In the genomic region with DNA sequence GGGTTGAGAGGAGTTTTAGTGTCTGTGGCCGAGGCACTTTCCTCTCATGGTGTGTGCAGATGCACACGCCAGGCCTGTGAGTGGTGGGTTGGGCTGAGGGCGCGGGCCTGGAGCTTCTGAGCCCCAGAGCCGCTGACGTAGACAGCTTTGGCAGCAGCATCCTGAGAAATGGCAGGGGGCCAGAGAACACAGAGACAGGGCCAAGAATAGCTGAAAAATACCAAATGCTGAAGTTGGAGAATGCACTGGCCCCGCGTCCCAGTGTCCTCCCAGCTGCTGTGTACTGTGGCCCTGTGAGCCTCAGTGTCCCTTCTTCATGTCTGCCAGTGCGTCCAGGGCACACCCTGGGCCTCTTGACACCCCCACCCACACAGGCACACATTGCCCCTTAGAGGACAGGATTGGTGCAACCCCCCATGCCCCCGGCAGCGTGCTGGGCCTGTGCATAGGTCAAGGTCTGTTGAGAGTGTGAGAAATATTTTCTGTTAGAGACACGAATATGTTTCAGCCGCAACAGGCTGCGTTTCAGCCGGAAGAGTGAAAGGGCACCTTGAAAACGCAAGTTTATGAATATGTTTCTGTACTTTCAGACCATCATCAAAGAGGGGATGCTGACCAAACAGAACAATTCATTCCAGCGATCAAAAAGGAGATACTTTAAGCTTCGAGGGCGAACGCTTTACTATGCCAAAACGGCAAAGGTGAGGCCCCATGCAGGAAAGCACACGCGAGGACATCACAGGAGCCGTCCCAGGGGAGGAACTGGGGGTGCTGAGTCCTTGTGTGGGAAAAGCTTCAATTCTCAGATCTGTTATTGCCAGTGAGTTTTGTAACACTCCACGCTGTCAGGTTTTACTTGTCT, we compare ENCODE assay signal across 10 cellular contexts. TPM values are rescaled to one million over a fixed set of nuclear protein-coding genes. Genes with fewer than 3 reads are reported as not detected.
A peak's percentile ranks its signal among the peaks of the same experiment; 100 is the strongest.
DNase-seq lines count a peak whose midpoint lies in the region; ATAC-seq, FAIRE-seq and TF ChIP-seq lines count a peak whose summit lies in the region.
"Had no signal": no experiment of that assay in that cellular context is flagged by ENCODE, and none has a peak within 500 bp of the region (broad histone marks: within the 10 kb centered on the region; RNA-seq: fewer than 3 reads in every experiment).

No MANE protein-coding gene starts in this region.

- no peaks in the 10 kb centered on the region for H3K9me3 Mint-ChIP-seq in activated CD8-positive, alpha-beta T cell treated with anti-CD3 and anti-CD28 coated beads for 36 hours
- no peaks in the 10 kb centered on the region for H3K9me3 Mint-ChIP-seq in activated CD8-positive, alpha-beta T cell treated with anti-CD3 and anti-CD28 coated beads, Interleukin-2, amount 10 ng/mL, durations not matched to agents 7 days and 5 days (ENCODE audit: insufficient read depth)

- no peak for FAIRE-seq in urothelium cell line (lab: Jason Lieb, UNC)
- FAIRE-seq: D721Med had no signal

- H3K4me3 Mint-ChIP-seq in activated CD8-positive, alpha-beta T cell treated with anti-CD3 and anti-CD28 coated beads for 36 hours = peak overlapping the region; percentile 69
- no peak overlapping the region for H3K4me3 Mint-ChIP-seq in activated CD8-positive, alpha-beta T cell treated with anti-CD3 and anti-CD28 coated beads, Interleukin-2, amount 10 ng/mL, durations not matched to agents 7 days and 5 days

- peaks cover 70% of the 10 kb centered on the region for H3K4me1 Mint-ChIP-seq in activated CD8-positive, alpha-beta T cell treated with anti-CD3 and anti-CD28 coated beads for 36 hours (ENCODE audit: low read depth)
- H3K4me1 Mint-ChIP-seq in activated CD8-positive, alpha-beta T cell treated with anti-CD3 and anti-CD28 coated beads, Interleukin-2, amount 10 ng/mL, durations not matched to agents 7 days and 5 days (ENCODE audit: low read depth) = peaks cover 68% of the 10 kb centered on the region

- CTCF ChIA-PET in activated CD8-positive, alpha-beta T cell treated with anti-CD3 and anti-CD28 coated beads for 36 hours (lab: Charles Lee) = interaction anchor here (1.1 to 3.5 kb wide), 6 partner anchors 8 to 55 kb away, joined by 3 to 16 read pairs (median 4); no protein-coding TSS in a partner anchor
- CTCF ChIA-PET in activated CD8-positive, alpha-beta T cell treated with anti-CD3 and anti-CD28 coated beads, Interleukin-2, amount 10 ng/mL, durations not matched to agents 7 days and 5 days (lab: Charles Lee) = interaction anchor here (1.2 to 1.6 kb wide), 4 partner anchors 13 to 60 kb away, joined by 3 to 6 read pairs (median 3); no protein-coding TSS in a partner anchor

- peaks cover 49% of the 10 kb centered on the region for H3K36me3 Mint-ChIP-seq in activated CD8-positive, alpha-beta T cell treated with anti-CD3 and anti-CD28 coated beads for 36 hours (ENCODE audit: low read depth)
- H3K36me3 Mint-ChIP-seq in activated CD8-positive, alpha-beta T cell treated with anti-CD3 and anti-CD28 coated beads, Interleukin-2, amount 10 ng/mL, durations not matched to agents 7 days and 5 days (ENCODE audit: low read depth) = peaks cover 56% of the 10 kb centered on the region

- peak overlapping the region; percentile 89 for H3K27ac Mint-ChIP-seq in activated CD8-positive, alpha-beta T cell treated with anti-CD3 and anti-CD28 coated beads for 36 hours
- no peak overlapping the region for H3K27ac Mint-ChIP-seq in activated CD8-positive, alpha-beta T cell treated with anti-CD3 and anti-CD28 coated beads, Interleukin-2, amount 10 ng/mL, durations not matched to agents 7 days and 5 days

- no peak for TF ChIP-seq CTCF in activated CD8-positive, alpha-beta T cell treated with anti-CD3 and anti-CD28 coated beads for 36 hours (IDR thresholded peaks at IDR 0.05)

- intact Hi-C loops in activated CD8-positive, alpha-beta T cell treated with anti-CD3 and anti-CD28 coated beads for 36 hours (cut with micrococcal nuclease) = loop anchor here (10.0 kb wide), 1 partner anchor 57 kb away; no protein-coding TSS in a partner anchor

- H3K27me3 Mint-ChIP-seq in activated CD8-positive, alpha-beta T cell treated with anti-CD3 and anti-CD28 coated beads for 36 hours = no peaks in the 10 kb centered on the region
- no peaks in the 10 kb centered on the region for H3K27me3 Mint-ChIP-seq in activated CD8-positive, alpha-beta T cell treated with anti-CD3 and anti-CD28 coated beads, Interleukin-2, amount 10 ng/mL, durations not matched to agents 7 days and 5 days (ENCODE audit: low read depth)

- no peak for ATAC-seq in activated CD8-positive, alpha-beta T cell treated with anti-CD3 and anti-CD28 coated beads for 36 hours
- ATAC-seq in activated CD8-positive, alpha-beta T cell treated with anti-CD3 and anti-CD28 coated beads, Interleukin-2, amount 10 ng/mL, durations not matched to agents 7 days and 5 days = no peak
- no peak for ATAC-seq in HG02763 (IDR thresholded peaks at IDR 0.05; ENCODE audit: unreplicated experiment)

- DNase-seq in activated CD8-positive, alpha-beta T cell treated with anti-CD3 and anti-CD28 coated beads for 36 hours = no peak
- no peak for DNase-seq in activated CD8-positive, alpha-beta T cell treated with anti-CD3 and anti-CD28 coated beads, Interleukin-2, amount 10 ng/mL, durations not matched to agents 7 days and 5 days
- DNase-seq in mesenteric fat pad (ENCODE audit: low spot score) (peak; percentile 90), urothelium cell line (ENCODE audit: low spot score) (peak; percentile 20), NK-92 (lab: John Stamatoyannopoulos, UW; ENCODE audit: unreplicated experiment) (no peak)
- no peak for DNase-seq in central memory CD4-positive, alpha-beta T cell

- POLR2A ChIA-PET in activated CD8-positive, alpha-beta T cell treated with anti-CD3 and anti-CD28 coated beads for 36 hours (lab: Charles Lee) = interaction anchor here (0.7 to 1.6 kb wide), 7 partner anchors 12 to 1091 kb away, joined by 3 to 7 read pairs (median 3); no protein-coding TSS in a partner anchor
- POLR2A ChIA-PET in activated CD8-positive, alpha-beta T cell treated with anti-CD3 and anti-CD28 coated beads, Interleukin-2, amount 10 ng/mL, durations not matched to agents 7 days and 5 days (lab: Charles Lee) = interaction anchor here (1.0 kb wide), 1 partner anchor 34 kb away, joined by 3 read pairs; a partner anchor contains a TSS

- H3K27ac ChIP-seq in cingulate gyrus (ENCODE audit: low read depth, low read length) = peak overlapping the region; percentile 88
- H3K27ac ChIP-seq: SJSA1 had no signal

RNA-seq across cellular contexts. Expression of a gene that starts 33.6 kb away (rescaled TPM):
- total RNA-seq in activated CD8-positive, alpha-beta T cell treated with anti-CD3 and anti-CD28 coated beads for 36 hours = 10 to 100 TPM; 89.6 to 99.5 TPM
- total RNA-seq in activated CD8-positive, alpha-beta T cell treated with anti-CD3 and anti-CD28 coated beads, Interleukin-2, amount 10 ng/mL, durations not matched to agents 7 days and 5 days = 10 to 100 TPM; 92.1 to 94.2 TPM
- total RNA-seq in mesenteric fat pad = 67.2 TPM

Comparison
In these comparisons a context has a peak if more than half of its experiments do, and no peak if none do; other contexts are left out.
1. DNase-seq: peak in mesenteric fat pad (single experiment) and urothelium cell line (single experiment); none in activated CD8-positive, alpha-beta T cell treated with anti-CD3 and anti-CD28 coated beads for 36 hours (single experiment), activated CD8-positive, alpha-beta T cell treated with anti-CD3 and anti-CD28 coated beads, Interleukin-2, amount 10 ng/mL, durations not matched to agents 7 days and 5 days (single experiment), NK-92 (single experiment) and central memory CD4-positive, alpha-beta T cell (single experiment).